ENCODE assay signal across 9 cellular contexts in genomic region chr12:115337693-115338543, GRCh38.
A peak's percentile ranks its signal among the peaks of the same experiment; 100 is the strongest.
DNase-seq lines count a peak whose midpoint lies in the region; ATAC-seq and TF ChIP-seq lines count a peak whose summit lies in the region.
"Had no signal": no experiment of that assay in that cellular context is flagged by ENCODE, and none has a peak within 500 bp of the region (broad histone marks: within the 10 kb centered on the region; RNA-seq: fewer than 3 reads in every experiment).

No MANE protein-coding gene starts in this region.

- 30% methylated on average over 12 of the region's 12 CpGs for WGBS in GM23248 (ENCODE audit: low coverage in 1 of 2, low lambda C conversion rate in 2 of 2, missing lambda C conversion rate in 2 of 2), 2 experiments

- peak overlapping the region; percentile 2; the same call in 1 of the 2 replicates for H2AFZ ChIP-seq in GM23248

- no peaks in the 10 kb centered on the region for H3K9me3 ChIP-seq in GM23248 (ENCODE audit: low read depth)
- H3K9me3 ChIP-seq in RWPE2 (ENCODE audit: severe bottlenecking), result no peaks in the 10 kb centered on the region
- H3K9me3 ChIP-seq in CD8-positive, alpha-beta memory T cell (ENCODE audit: low read length), result no peaks in the 10 kb centered on the region

- DNase-seq in GM23248 (peak; percentile 94), RWPE2 (ENCODE audit: low spot score) (no peak), fibroblast of peridontal ligament (ENCODE audit: extremely low read depth) (peak; percentile 95), renal cortical epithelial cell (ENCODE audit: low read depth) (peak; percentile 74), T-helper 2 cell (no peak)
- no peak for DNase-seq in activated CD4-positive, alpha-beta T cell treated with anti-CD3 and anti-CD28 coated beads for 48 hours
- no peak for DNase-seq in CD8-positive, alpha-beta memory T cell
- DNase-seq: NCI-H1105 had no signal

- no peak overlapping the region for H3K4me3 Mint-ChIP-seq in CD8-positive, alpha-beta memory T cell

- in situ Hi-C loops in GM23248 (cut with MboI), result no loop called here

- H3K36me3 Mint-ChIP-seq in CD8-positive, alpha-beta memory T cell, result no peaks in the 10 kb centered on the region

- POLR2A ChIA-PET in CD8-positive, alpha-beta memory T cell (lab: Charles Lee), result no interaction called here

- H3K4me3 ChIP-seq in GM23248 (no peak overlapping the region), RWPE2 (ENCODE audit: severe bottlenecking) (no peak overlapping the region)
- no peak overlapping the region for H3K4me3 ChIP-seq in CD8-positive, alpha-beta memory T cell (ENCODE audit: low read length)

- H3K9me3 Mint-ChIP-seq in CD8-positive, alpha-beta memory T cell, result peaks cover 4 to 15% (median 5%) of the 10 kb centered on the region in 5 donors

- H3K9me2 ChIP-seq in GM23248 (ENCODE audit: insufficient read depth), result no peaks in the 10 kb centered on the region

- ATAC-seq in RWPE2 (ENCODE audit: low read depth) (peak; percentile 77), HG02970 (IDR thresholded peaks at IDR 0.05; ENCODE audit: low FRiP score, unreplicated experiment) (no peak)

- TF ChIP-seq CTCF in RWPE2 (IDR thresholded peaks at IDR 0.05; ENCODE audit: poor library complexity, severe bottlenecking), result no peak

- H3K4me1 Mint-ChIP-seq in CD8-positive, alpha-beta memory T cell, result no peaks in the 10 kb centered on the region

- no peaks in the 10 kb centered on the region for H4K20me1 ChIP-seq in GM23248 (ENCODE audit: insufficient read depth)

- H3K36me3 ChIP-seq in GM23248 (ENCODE audit: low read depth) (no peaks in the 10 kb centered on the region), RWPE2 (ENCODE audit: low read depth) (no peaks in the 10 kb centered on the region)
- H3K36me3 ChIP-seq in CD8-positive, alpha-beta memory T cell (ENCODE audit: insufficient read depth, low read length), result no peaks in the 10 kb centered on the region

- H3K27me3 Mint-ChIP-seq in CD8-positive, alpha-beta memory T cell, result no peaks in the 10 kb centered on the region

- CTCF ChIA-PET in CD8-positive, alpha-beta memory T cell (lab: Charles Lee), result no interaction called here

- no peak overlapping the region for H3K9ac ChIP-seq in GM23248

- H3F3A ChIP-seq in GM23248 (ENCODE audit: insufficient read depth), result peaks cover 30% of the 10 kb centered on the region

- H3K27ac Mint-ChIP-seq in CD8-positive, alpha-beta memory T cell, result no peak overlapping the region

- no peaks in the 10 kb centered on the region for H3K79me2 ChIP-seq in GM23248 (ENCODE audit: insufficient read depth)

- H3K27me3 ChIP-seq in GM23248 (replicated peaks; ENCODE audit: insufficient read depth) (no peaks in the 10 kb centered on the region), RWPE2 (ENCODE audit: insufficient read depth, poor library complexity, severe bottlenecking) (no peaks in the 10 kb centered on the region)
- no peaks in the 10 kb centered on the region for H3K27me3 ChIP-seq in CD8-positive, alpha-beta memory T cell (ENCODE audit: insufficient read depth, low read length, poor library complexity, severe bottlenecking)

- H3K27ac ChIP-seq in GM23248 (no peak overlapping the region), RWPE2 (ENCODE audit: poor library complexity, severe bottlenecking) (peak overlapping the region; percentile 35)
- no peak overlapping the region for H3K27ac ChIP-seq in CD8-positive, alpha-beta memory T cell (ENCODE audit: low read depth, low read length)

- no peak overlapping the region for H3K4me2 ChIP-seq in GM23248 (ENCODE audit: unreplicated experiment)

- H3K4me1 ChIP-seq in GM23248 (ENCODE audit: insufficient read depth) (peaks cover 22% of the 10 kb centered on the region), RWPE2 (ENCODE audit: insufficient read depth, poor library complexity, severe bottlenecking) (peaks cover 19% of the 10 kb centered on the region)
- no peaks in the 10 kb centered on the region for H3K4me1 ChIP-seq in CD8-positive, alpha-beta memory T cell (ENCODE audit: insufficient read depth, low read length)

Comparison
In these comparisons a context has a peak if more than half of its experiments do, and no peak if none do; other contexts are left out.
1. DNase-seq: peak in GM23248 (single experiment), fibroblast of peridontal ligament (single experiment) and renal cortical epithelial cell (single experiment); none in RWPE2 (single experiment), activated CD4-positive, alpha-beta T cell treated with anti-CD3 and anti-CD28 coated beads for 48 hours (single experiment), T-helper 2 cell (0 of 5) and CD8-positive, alpha-beta memory T cell (0 of 5).